ENCODE assay signal across 8 cellular contexts in the genomic region with DNA sequence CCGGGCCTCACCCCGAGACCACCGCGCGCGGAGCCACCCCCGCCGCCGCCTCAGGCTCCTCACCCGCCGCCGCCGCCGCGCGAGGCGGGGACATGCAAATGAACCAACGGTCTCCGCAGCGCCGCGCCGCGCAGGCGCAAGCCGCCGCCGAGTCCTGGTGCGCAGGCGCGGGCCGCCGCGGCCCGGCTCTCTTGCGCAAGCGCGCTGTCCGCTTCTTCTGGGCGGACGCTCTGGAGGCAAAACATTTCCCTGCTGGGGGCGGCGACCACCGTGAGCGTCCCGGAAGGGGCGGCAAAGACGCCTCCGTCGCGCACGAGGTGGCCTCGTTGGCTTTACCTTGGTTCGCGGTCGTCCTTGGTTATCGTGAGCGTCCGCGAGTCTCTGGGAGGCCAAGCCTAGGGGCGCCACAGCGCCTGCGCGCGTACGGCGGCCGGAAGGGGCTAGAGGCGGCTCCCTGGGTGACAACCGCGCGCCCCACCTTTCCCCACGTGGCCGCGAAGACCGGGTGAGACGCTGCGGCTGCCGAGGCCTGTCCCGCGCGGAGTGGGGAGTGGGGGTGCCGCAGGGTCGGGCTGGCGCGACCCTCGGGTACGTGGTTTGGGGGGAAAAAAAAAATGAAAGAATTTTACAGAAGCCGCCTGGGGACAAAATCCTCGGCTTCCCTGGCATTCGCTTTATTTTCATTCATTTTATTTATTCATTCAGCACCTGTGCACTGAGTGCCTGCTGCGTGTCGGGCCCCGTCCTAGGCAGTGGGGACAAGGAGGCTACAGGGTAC. TPM values are rescaled to one million over a fixed set of nuclear protein-coding genes. Genes with fewer than 3 reads are reported as not detected.
DNase-seq lines count a peak whose midpoint lies in the region; ATAC-seq and TF ChIP-seq lines count a peak whose summit lies in the region.

Gene ARMC6, plus strand, starts transcription at position 178 of the 778 bp plus-strand sequence. CDS start 607 bp downstream, outside the sequence.
Gene SUGP2, minus strand, starts transcription at position 92 of the 778 bp plus-strand sequence. CDS start 2,446 bp downstream, outside the sequence.

- TF ChIP-seq CTCF in CD8-positive, alpha-beta T cell (IDR thresholded peaks at IDR 0.05): no peak

- H3K4me1 Mint-ChIP-seq in CD8-positive, alpha-beta T cell (ENCODE audit: low read depth): peaks cover 33% of the 10 kb centered on the region

- no peaks in the 10 kb centered on the region for H3K27me3 Mint-ChIP-seq in CD8-positive, alpha-beta T cell (ENCODE audit: low read depth)

- H3K4me3 ChIP-seq in CD8-positive, alpha-beta T cell (ENCODE audit: low read depth, low read length): peak within 1 kb of the TSS; percentile 71

- CTCF ChIA-PET in CD8-positive, alpha-beta T cell (lab: Charles Lee): no interaction called here

- H3K9me3 Mint-ChIP-seq in CD8-positive, alpha-beta T cell: no peaks in the 10 kb centered on the region

- peak within 1 kb of the TSS; percentile 65 for H3K27ac ChIP-seq in CD8-positive, alpha-beta T cell (ENCODE audit: low read depth, low read length)

- peak; percentile 79 to 95 (median 86) for DNase-seq in CD8-positive, alpha-beta T cell
- peak; percentile 71 for DNase-seq in HS-27A (ENCODE audit: low read depth)
- peak; percentile 87 to 97 for DNase-seq in NOMO-1 (lab: John Stamatoyannopoulos, UW; ENCODE audit: unreplicated experiment in 2 of 2)
- peak; percentile 97 for DNase-seq in activated CD8-positive, alpha-beta memory T cell treated with anti-CD3 and anti-CD28 coated beads for 24 hours
- DNase-seq in effector CD8-positive, alpha-beta T cell (lab: John Stamatoyannopoulos, UW): peak; percentile 91
- peak; percentile 88 for DNase-seq in medulla oblongata (ENCODE audit: extremely low spot score)
- peak; percentile 76 to 83 (median 76) for DNase-seq in stimulated activated CD4-positive, alpha-beta T cell treated with anti-CD3 and anti-CD28 coated beads, TNF-alpha, amount 100 ng/mL, for 4 hours (ENCODE audit: low read depth in 3 of 3)

- H3K27me3 ChIP-seq in CD8-positive, alpha-beta T cell (ENCODE audit: insufficient read depth, low read length): no peaks in the 10 kb centered on the region

- H3K4me1 ChIP-seq in CD8-positive, alpha-beta T cell (ENCODE audit: insufficient read depth, low read length): peaks cover 18% of the 10 kb centered on the region

- intact Hi-C loops in CD8-positive, alpha-beta T cell (cut with DNase I, micrococcal nuclease): loop anchor here (1.0 to 10.0 kb wide), 7 partner anchors 30 to 397 kb away; partner anchors contain the start of genes BORCS8 (in 2 of the 2), MAU2 (in 2 of the 2), RFXANK (in 2 of the 2) and SLC25A42 (in 2 of the 2)

- no peaks in the 10 kb centered on the region for H3K9me3 ChIP-seq in CD8-positive, alpha-beta T cell (ENCODE audit: low read length)

- H3K36me3 Mint-ChIP-seq in CD8-positive, alpha-beta T cell: peaks cover 24% of the 10 kb centered on the region

- H3K27ac Mint-ChIP-seq in CD8-positive, alpha-beta T cell: peak within 1 kb of the TSS; percentile 97

- H3K36me3 ChIP-seq in CD8-positive, alpha-beta T cell (ENCODE audit: insufficient read depth, low read length): peaks cover 4% of the 10 kb centered on the region

- peak; percentile 68 for ATAC-seq in CD8-positive, alpha-beta T cell
- ATAC-seq in GM19467 (IDR thresholded peaks at IDR 0.05; ENCODE audit: unreplicated experiment): peak; percentile 62

- H3K4me3 Mint-ChIP-seq in CD8-positive, alpha-beta T cell: peak within 1 kb of the TSS; percentile 97

- POLR2A ChIA-PET in CD8-positive, alpha-beta T cell (lab: Charles Lee): no interaction called here

RNA-seq across cellular contexts. Expression of gene ARMC6, which starts in this region (rescaled TPM):
- total RNA-seq in CD8-positive, alpha-beta T cell: 1 to 10 TPM; 4.6 to 5.3 TPM

RNA-seq across cellular contexts. Expression of gene SUGP2, which starts in this region (rescaled TPM):
- total RNA-seq in CD8-positive, alpha-beta T cell: 10 to 100 TPM; 85.4 to 90.8 TPM

Comparison
In these comparisons a context has a peak if more than half of its experiments do, and no peak if none do; other contexts are left out.
1. Peak in every context shown above with its lines: DNase-seq, ATAC-seq, H3K4me3 ChIP-seq and H3K27ac ChIP-seq.